1 cellular context compared by ENCODE assay signal in genomic region chr4:83272900-83273299, GRCh38.
TF ChIP-seq lines count a peak whose summit lies in the region.

No MANE protein-coding gene starts in this region.

TF ChIP-seq in GM12878, 131 proteins besides CTCF, POLR2A, EP300 and RAD21 (continued from another document):
- no peak for TF ChIP-seq RFX5 (IDR thresholded peaks at IDR 0.05; ENCODE audit: low read depth, low read length)
- TF ChIP-seq YBX1 (IDR thresholded peaks at IDR 0.05) = no peak
- TF ChIP-seq TCF12 (IDR thresholded peaks at IDR 0.05; ENCODE audit: low read depth, low read length) = no peak
- TF ChIP-seq MEF2B (IDR thresholded peaks at IDR 0.05; ENCODE audit: partially characterized antibody, poor library complexity, severe bottlenecking) = peak; percentile 95
- peak; percentile 99 for TF ChIP-seq CUX1 (IDR thresholded peaks at IDR 0.05; ENCODE audit: insufficient replicate concordance, low read depth, low read length)
- TF ChIP-seq STAT1 (conservative IDR thresholded peaks at IDR 0.05) = no peak
- no peak for TF ChIP-seq E4F1 (IDR thresholded peaks at IDR 0.05; ENCODE audit: borderline replicate concordance, partially characterized antibody)
TF ChIP-seq in GM12878: peak in this region for 53.
